11 cellular contexts compared by ENCODE assay signal in genomic region chr3:66633564-66633963, GRCh38.
A peak's percentile ranks its signal among the peaks of the same experiment; 100 is the strongest.
DNase-seq lines count a peak whose midpoint lies in the region; ATAC-seq and TF ChIP-seq lines count a peak whose summit lies in the region.
"Had no signal": no experiment of that assay in that cellular context is flagged by ENCODE, and none has a peak within 500 bp of the region (broad histone marks: within the 10 kb centered on the region; RNA-seq: fewer than 3 reads in every experiment).

No MANE protein-coding gene starts in this region.

- H3K4me1 Mint-ChIP-seq in glutamatergic neuron (ENCODE audit: low read depth, unreplicated experiment) (peaks cover 8% of the 10 kb centered on the region), nephron progenitor cell (peaks cover 27% of the 10 kb centered on the region)

- H3K4me3 Mint-ChIP-seq in glutamatergic neuron (ENCODE audit: unreplicated experiment) (no peak overlapping the region), nephron progenitor cell (no peak overlapping the region)
- H3K4me3 Mint-ChIP-seq: CD4-positive, alpha-beta T cell had no signal

- H3K9me3 Mint-ChIP-seq in glutamatergic neuron (ENCODE audit: unreplicated experiment) (peaks cover 2% of the 10 kb centered on the region), nephron progenitor cell (no peaks in the 10 kb centered on the region)
- H3K9me3 Mint-ChIP-seq: CD4-positive, alpha-beta T cell had no signal

- no peak for ATAC-seq in activated CD4-positive, CD25-positive, alpha-beta regulatory T cell treated with anti-CD3 and anti-CD28 coated beads, Interleukin-2, amount 50 U/mL, for 24 hours
- ATAC-seq in GM21786 (IDR thresholded peaks at IDR 0.05; ENCODE audit: unreplicated experiment): no peak

- H3K27ac Mint-ChIP-seq in glutamatergic neuron (ENCODE audit: unreplicated experiment) (peak overlapping the region; percentile 54), nephron progenitor cell (no peak overlapping the region)
- H3K27ac Mint-ChIP-seq: CD4-positive, alpha-beta T cell had no signal

- no peaks in the 10 kb centered on the region for H3K36me3 Mint-ChIP-seq in glutamatergic neuron (ENCODE audit: unreplicated experiment)
- no peaks in the 10 kb centered on the region for H3K36me3 Mint-ChIP-seq in nephron progenitor cell (ENCODE audit: low read depth)

- TF ChIP-seq CTCF in glutamatergic neuron (IDR thresholded peaks at IDR 0.05; ENCODE audit: partially characterized antibody, unreplicated experiment) (no peak), nephron progenitor cell (IDR thresholded peaks at IDR 0.05) (no peak)

- DNase-seq in DMS153 (lab: John Stamatoyannopoulos, UW) (peak; percentile 77), NCI-H2029 (lab: John Stamatoyannopoulos, UW) (peak; percentile 77), SHP77 treated with DMSO at 0.1 percent for 48 hours (lab: John Stamatoyannopoulos, UW) (peak; percentile 77), glutamatergic neuron (no peak), nephron progenitor cell (no peak)
- DNase-seq: ACHN; CD4-positive, alpha-beta T cell; NCI-H2107; NCI-H446 treated with DMSO at 0.1 percent for 48 hours had no signal

- H3K27me3 Mint-ChIP-seq in glutamatergic neuron (ENCODE audit: unreplicated experiment): peaks cover 2% of the 10 kb centered on the region
- H3K27me3 Mint-ChIP-seq in nephron progenitor cell (ENCODE audit: low read depth, poor library complexity): peaks cover 6% of the 10 kb centered on the region
- H3K27me3 Mint-ChIP-seq: CD4-positive, alpha-beta T cell had no signal

Comparison
In these comparisons a context has a peak if more than half of its experiments do, and no peak if none do; other contexts are left out.
1. DNase-seq: peak in DMS153 (single experiment), NCI-H2029 (single experiment) and SHP77 treated with DMSO at 0.1 percent for 48 hours (single experiment); none in glutamatergic neuron (single experiment) and nephron progenitor cell (single experiment).